In the genomic region with DNA sequence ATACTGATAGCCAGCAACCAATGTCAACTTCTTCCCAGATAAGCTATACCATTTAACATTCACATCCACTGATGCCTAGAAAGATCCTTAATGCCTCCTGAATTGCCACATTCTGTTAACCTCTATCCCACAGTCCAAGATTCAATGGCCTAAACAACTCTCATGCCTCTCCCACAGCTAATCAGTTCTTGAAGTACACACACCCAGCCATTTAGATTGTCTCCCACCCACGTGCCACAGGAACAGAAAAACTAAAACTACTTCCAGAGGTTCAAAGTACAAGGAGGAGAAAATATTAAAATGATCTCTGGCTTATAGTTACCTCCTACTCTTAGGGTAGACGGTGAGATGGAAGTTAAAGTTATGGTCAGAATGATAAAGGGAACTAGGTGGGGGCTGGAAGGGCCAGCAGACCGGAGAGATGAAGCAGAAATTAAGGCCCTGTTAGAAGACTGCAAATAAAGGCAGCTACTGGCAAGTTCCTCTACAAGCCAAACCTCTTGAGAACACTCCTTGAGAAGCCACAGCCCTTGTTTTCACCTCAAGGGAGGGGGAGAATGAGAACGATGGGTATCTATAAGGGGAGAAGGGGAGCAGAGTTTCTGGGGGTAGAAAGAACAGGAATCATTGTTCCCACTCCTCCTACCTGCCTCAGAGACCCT, we compare ENCODE assay signal across 14 cellular contexts. TPM values are rescaled to one million over a fixed set of nuclear protein-coding genes. Genes with fewer than 3 reads are reported as not detected.
DNase-seq lines count a peak whose midpoint lies in the region; ATAC-seq and TF ChIP-seq lines count a peak whose summit lies in the region.
"Had no signal": no experiment of that assay in that cellular context is flagged by ENCODE, and none has a peak within 500 bp of the region (broad histone marks: within the 10 kb centered on the region; RNA-seq: fewer than 3 reads in every experiment).

No MANE protein-coding gene starts in this region.

- TF ChIP-seq CTCF in OCI-LY3 (IDR thresholded peaks at IDR 0.05; ENCODE audit: low read depth, low read length) (no peak), chondrocyte (IDR thresholded peaks at IDR 0.05) (no peak), nephron (IDR thresholded peaks at IDR 0.05; ENCODE audit: unreplicated experiment in 3 of 3) (no peak), A673 (conservative IDR thresholded peaks at IDR 0.05; ENCODE audit: low read depth, low read length) (no peak)

- no peaks in the 10 kb centered on the region for H3K27me3 Mint-ChIP-seq in CD8-positive, alpha-beta memory T cell
- no peaks in the 10 kb centered on the region for H3K27me3 Mint-ChIP-seq in chondrocyte (ENCODE audit: low read depth)
- H3K27me3 Mint-ChIP-seq in nephron (ENCODE audit: low read depth), result no peaks in the 10 kb centered on the region
- H3K27me3 Mint-ChIP-seq: activated CD4-positive, alpha-beta memory T cell treated with anti-CD3 and anti-CD28 coated beads, Interleukin-2, amount 10 ng/mL, durations not matched to agents 7 days and 5 days had no signal

- H3K27ac ChIP-seq in CD8-positive, alpha-beta memory T cell (ENCODE audit: low read depth, low read length), result no peak overlapping the region
- H3K27ac ChIP-seq in OCI-LY3 (ENCODE audit: low read length) (peak overlapping the region; percentile 18; the same call in 1 of the 2 replicates), A673 (ENCODE audit: low read depth, low read length, poor library complexity, severe bottlenecking) (no peak overlapping the region)
- no peak overlapping the region for H3K27ac ChIP-seq in effector memory CD4-positive, alpha-beta T cell (ENCODE audit: insufficient read depth, low read length, poor library complexity, severe bottlenecking)

- no peak overlapping the region for H3K9ac ChIP-seq in OCI-LY3 (ENCODE audit: low read length)

- H3K4me2 ChIP-seq in OCI-LY3 (ENCODE audit: low read length), result peak overlapping the region; percentile 57

- CTCF ChIA-PET in CD8-positive, alpha-beta memory T cell (lab: Charles Lee), result no interaction called here
- CTCF ChIA-PET in A673 (lab: Charles Lee), result interaction anchor here (0.6 to 1.1 kb wide), 2 partner anchors 64 to 78 kb away, joined by 3 read pairs; no protein-coding TSS in a partner anchor

- peak overlapping the region; percentile 29 to 90 (median 60) for H3K27ac Mint-ChIP-seq in CD8-positive, alpha-beta memory T cell
- no peak overlapping the region for H3K27ac Mint-ChIP-seq in chondrocyte (ENCODE audit: unreplicated experiment)
- peak overlapping the region; percentile 9 to 64 (median 18) for H3K27ac Mint-ChIP-seq in nephron
- H3K27ac Mint-ChIP-seq: activated CD4-positive, alpha-beta memory T cell treated with anti-CD3 and anti-CD28 coated beads, Interleukin-2, amount 10 ng/mL, durations not matched to agents 7 days and 5 days had no signal

- POLR2A ChIA-PET in CD8-positive, alpha-beta memory T cell (lab: Charles Lee), result no interaction called here
- POLR2A ChIA-PET in A673 (lab: Charles Lee; ENCODE audit: low non-redundant PET), result no interaction called here

- H4K20me1 ChIP-seq in OCI-LY3 (ENCODE audit: insufficient read depth, low read length), result peaks cover 46% of the 10 kb centered on the region

- H3K9me3 Mint-ChIP-seq in CD8-positive, alpha-beta memory T cell, result no peaks in the 10 kb centered on the region
- peaks cover 9% of the 10 kb centered on the region for H3K9me3 Mint-ChIP-seq in chondrocyte (ENCODE audit: low read depth)
- no peaks in the 10 kb centered on the region for H3K9me3 Mint-ChIP-seq in nephron
- H3K9me3 Mint-ChIP-seq: activated CD4-positive, alpha-beta memory T cell treated with anti-CD3 and anti-CD28 coated beads, Interleukin-2, amount 10 ng/mL, durations not matched to agents 7 days and 5 days had no signal

- H3K27me3 ChIP-seq in CD8-positive, alpha-beta memory T cell (ENCODE audit: insufficient read depth, low read length, poor library complexity, severe bottlenecking), result no peaks in the 10 kb centered on the region
- H3K27me3 ChIP-seq in OCI-LY3 (ENCODE audit: low read depth, low read length), result no peaks in the 10 kb centered on the region
- peaks cover 7% of the 10 kb centered on the region for H3K27me3 ChIP-seq in A673 (replicated peaks; ENCODE audit: insufficient read depth, low read depth, low read length, poor library complexity)
- H3K27me3 ChIP-seq in effector memory CD4-positive, alpha-beta T cell (replicated peaks; ENCODE audit: control insufficient read depth, insufficient read depth, low read length, poor library complexity, severe bottlenecking), result no peaks in the 10 kb centered on the region
- H3K27me3 ChIP-seq: MG63 had no signal

- peaks cover 0 to 43% (median 7%) of the 10 kb centered on the region in 3 donors for H3K36me3 Mint-ChIP-seq in CD8-positive, alpha-beta memory T cell
- H3K36me3 Mint-ChIP-seq in chondrocyte (ENCODE audit: low read depth) (no peaks in the 10 kb centered on the region), nephron (ENCODE audit: low read depth) (peaks cover 13% of the 10 kb centered on the region)

- H2AFZ ChIP-seq in OCI-LY3 (ENCODE audit: low read depth, low read length), result no peak overlapping the region

- H3K36me3 ChIP-seq in CD8-positive, alpha-beta memory T cell (ENCODE audit: insufficient read depth, low read length), result no peaks in the 10 kb centered on the region
- H3K36me3 ChIP-seq in OCI-LY3 (replicated peaks; ENCODE audit: low read depth, low read length), result peaks cover 17% of the 10 kb centered on the region
- H3K36me3 ChIP-seq in A673 (ENCODE audit: insufficient read depth, low read length, poor library complexity, severe bottlenecking), result no peaks in the 10 kb centered on the region
- no peaks in the 10 kb centered on the region for H3K36me3 ChIP-seq in effector memory CD4-positive, alpha-beta T cell (ENCODE audit: control insufficient read depth, insufficient read depth, low read length)

- no TSS peak for BruUV-seq in A673 (replicated peaks; lab: Mats Ljungman, UMichigan)

- H3K9me3 ChIP-seq in CD8-positive, alpha-beta memory T cell (ENCODE audit: low read length), result no peaks in the 10 kb centered on the region
- H3K9me3 ChIP-seq in OCI-LY3 (ENCODE audit: insufficient read depth, low read length), result no peaks in the 10 kb centered on the region
- no peaks in the 10 kb centered on the region for H3K9me3 ChIP-seq in A673 (ENCODE audit: low read depth, low read length, poor library complexity, severe bottlenecking)
- H3K9me3 ChIP-seq in effector memory CD4-positive, alpha-beta T cell (ENCODE audit: control insufficient read depth, low read length), result no peaks in the 10 kb centered on the region
- H3K9me3 ChIP-seq: MG63 had no signal

- ATAC-seq in GM21825 (IDR thresholded peaks at IDR 0.05; ENCODE audit: unreplicated experiment), result no peak

- H3K4me3 ChIP-seq in CD8-positive, alpha-beta memory T cell (ENCODE audit: low read length), result no peak overlapping the region
- H3K4me3 ChIP-seq in OCI-LY3 (ENCODE audit: low read length), result no peak overlapping the region
- H3K4me3 ChIP-seq in A673 (ENCODE audit: low read depth, low read length, poor library complexity, severe bottlenecking), result no peak overlapping the region
- no peak overlapping the region for H3K4me3 ChIP-seq in effector memory CD4-positive, alpha-beta T cell (ENCODE audit: insufficient read depth, low read depth, low read length, poor library complexity, severe bottlenecking)
- H3K4me3 ChIP-seq: MG63 had no signal

- H3K4me1 ChIP-seq in CD8-positive, alpha-beta memory T cell (ENCODE audit: insufficient read depth, low read length), result peaks cover 19% of the 10 kb centered on the region
- H3K4me1 ChIP-seq in OCI-LY3 (ENCODE audit: low read length) (peaks cover 49% of the 10 kb centered on the region), A673 (ENCODE audit: insufficient read depth, low read length, poor library complexity, severe bottlenecking) (no peaks in the 10 kb centered on the region)
- H3K4me1 ChIP-seq in effector memory CD4-positive, alpha-beta T cell (ENCODE audit: control insufficient read depth, insufficient read depth, low read length, poor library complexity, severe bottlenecking), result peaks cover 6% of the 10 kb centered on the region

- DNase-seq in CD8-positive, alpha-beta memory T cell, result no peak
- no peak for DNase-seq in chondrocyte (ENCODE audit: low spot score)
- no peak for DNase-seq in A673 (ENCODE audit: low spot score)
- DNase-seq in effector memory CD4-positive, alpha-beta T cell, result no peak
- no peak for DNase-seq in NCI-H2171 (lab: John Stamatoyannopoulos, UW)
- DNase-seq: activated CD4-positive, alpha-beta memory T cell treated with anti-CD3 and anti-CD28 coated beads, Interleukin-2, amount 10 ng/mL, durations not matched to agents 7 days and 5 days; Calu3; MG63; NCI-H446 treated with DMSO at 0.1 percent for 48 hours; SHP77 treated with DMSO at 0.1 percent for 48 hours; stimulated activated CD8-positive, alpha-beta memory T cell treated with anti-CD3 and anti-CD28 coated beads, Interleukin-4, amount 100 ng/mL, for 48 hours had no signal

- peaks cover 93% of the 10 kb centered on the region for H3K79me2 ChIP-seq in OCI-LY3 (ENCODE audit: low read length)

- peaks cover 54 to 84% (median 79%) of the 10 kb centered on the region in 3 donors for H3K4me1 Mint-ChIP-seq in CD8-positive, alpha-beta memory T cell
- H3K4me1 Mint-ChIP-seq in chondrocyte (ENCODE audit: low read depth) (peaks cover 46% of the 10 kb centered on the region), nephron (peaks cover 26% of the 10 kb centered on the region)

- intact Hi-C loops in A673 (cut with micrococcal nuclease; ENCODE audit: unreplicated experiment), result no loop called here

- H3K4me3 Mint-ChIP-seq in CD8-positive, alpha-beta memory T cell, result peak overlapping the region in 5 of 7 donors; percentile 2 to 53 (median 13)
- H3K4me3 Mint-ChIP-seq in chondrocyte (ENCODE audit: unreplicated experiment), result peak overlapping the region; percentile 33
- peak overlapping the region in 1 of 3 experiments; percentile 3 for H3K4me3 Mint-ChIP-seq in nephron
- H3K4me3 Mint-ChIP-seq: activated CD4-positive, alpha-beta memory T cell treated with anti-CD3 and anti-CD28 coated beads, Interleukin-2, amount 10 ng/mL, durations not matched to agents 7 days and 5 days had no signal

RNA-seq across cellular contexts. Expression of gene MED14, which starts 5.3 kb away (rescaled TPM):
- 10 to 100 TPM; 39.6 to 42.1 TPM for total RNA-seq in CD8-positive, alpha-beta memory T cell
- 8.5 TPM for polyA plus RNA-seq in CD8-positive, alpha-beta memory T cell
- 53.0 to 69.3 TPM (median 62.9 TPM) in 3 replicates for total RNA-seq in chondrocyte
- total RNA-seq in A673 (2021), result 59.1 and 63.2 TPM in 2 replicates
